Comparison of ENCODE assay signal across 11 cellular contexts in genomic region chr1:39173995-39174380, GRCh38. TPM values are rescaled to one million over a fixed set of nuclear protein-coding genes. Genes with fewer than 3 reads are reported as not detected.
DNase-seq lines count a peak whose midpoint lies in the region; ATAC-seq, FAIRE-seq and TF ChIP-seq lines count a peak whose summit lies in the region.
"Had no signal": no experiment of that assay in that cellular context is flagged by ENCODE, and none has a peak within 500 bp of the region (broad histone marks: within the 10 kb centered on the region; RNA-seq: fewer than 3 reads in every experiment).

No MANE protein-coding gene starts in this region.

- no peak for TF ChIP-seq CTCF in astrocyte (IDR thresholded peaks at IDR 0.05; ENCODE audit: insufficient read depth, low read depth, low read length)
- TF ChIP-seq CTCF in heart left ventricle (IDR thresholded peaks at IDR 0.05), result no peak
- TF ChIP-seq CTCF in osteocyte (IDR thresholded peaks at IDR 0.05), result no peak

- H3K4me1 Mint-ChIP-seq in astrocyte (ENCODE audit: low read depth, unreplicated experiment) (peaks cover 87% of the 10 kb centered on the region), osteocyte (ENCODE audit: unreplicated experiment) (peaks cover 87% of the 10 kb centered on the region)

- no peaks in the 10 kb centered on the region for H3K9me3 Mint-ChIP-seq in astrocyte (ENCODE audit: unreplicated experiment)
- H3K9me3 Mint-ChIP-seq in osteocyte (ENCODE audit: unreplicated experiment), result no peaks in the 10 kb centered on the region
- H3K9me3 Mint-ChIP-seq: effector memory CD8-positive, alpha-beta T cell had no signal

- H3K27me3 ChIP-seq in astrocyte (ENCODE audit: insufficient read depth, low read length) (no peaks in the 10 kb centered on the region), heart left ventricle (no peaks in the 10 kb centered on the region), aorta (ENCODE audit: control insufficient read depth in 1 of 2, insufficient read depth in 2 of 2, low read length in 1 of 2) (no peaks in the 10 kb centered on the region)

- H3K27ac ChIP-seq in astrocyte (ENCODE audit: low read depth, low read length), result peak overlapping the region; percentile 14
- peak overlapping the region in 10 of 12 donors; percentile 1 to 79 (median 58) for H3K27ac ChIP-seq in heart left ventricle
- H3K27ac ChIP-seq in aorta (ENCODE audit: low read depth in 1 of 2, low read length in 2 of 2), result peak overlapping the region; percentile 79 to 93

- no peak for FAIRE-seq in astrocyte (lab: Jason Lieb, UNC)
- FAIRE-seq: islet of Langerhans had no signal

- H3K36me3 ChIP-seq in astrocyte (ENCODE audit: insufficient read depth, low read length), result no peaks in the 10 kb centered on the region
- no peaks in the 10 kb centered on the region for H3K36me3 ChIP-seq in heart left ventricle
- H3K36me3 ChIP-seq in aorta (ENCODE audit: control insufficient read depth in 1 of 2, insufficient read depth in 2 of 2, low read length in 1 of 2), result no peaks in the 10 kb centered on the region

- H3K27me3 Mint-ChIP-seq in astrocyte (ENCODE audit: low read depth, unreplicated experiment), result no peaks in the 10 kb centered on the region
- no peaks in the 10 kb centered on the region for H3K27me3 Mint-ChIP-seq in osteocyte (ENCODE audit: unreplicated experiment)
- H3K27me3 Mint-ChIP-seq: effector memory CD8-positive, alpha-beta T cell had no signal

- H3K4me1 ChIP-seq in astrocyte (ENCODE audit: insufficient read depth, low read length) (peaks cover 46% of the 10 kb centered on the region), heart left ventricle (peaks cover 9 to 70% (median 46%) of the 10 kb centered on the region in 12 donors), aorta (ENCODE audit: control insufficient read depth in 1 of 2, insufficient read depth in 2 of 2, low read length in 2 of 2) (peaks cover 9 to 13% of the 10 kb centered on the region in 2 donors)

- intact Hi-C loops in heart left ventricle (cut with DNase I) (loop anchor here in 2 of 10 donors (5.0 kb wide), 2 partner anchors 37 to 47 kb away; no protein-coding TSS in a partner anchor), aorta (cut with DNase I) (loop anchor here in 1 of 2 donors (5.0 kb wide), 1 partner anchor 67 kb away; no protein-coding TSS in a partner anchor)

- H3K27ac Mint-ChIP-seq in astrocyte (ENCODE audit: unreplicated experiment) (peak overlapping the region; percentile 93), osteocyte (ENCODE audit: unreplicated experiment) (peak overlapping the region; percentile 95)
- H3K27ac Mint-ChIP-seq: effector memory CD8-positive, alpha-beta T cell had no signal

- no peak overlapping the region for H2AFZ ChIP-seq in astrocyte (ENCODE audit: low read depth, low read length)

- ATAC-seq in heart left ventricle, result peak in 3 of 4 donors; percentile 31 to 67 (median 50)
- peak; percentile 48 for ATAC-seq in aorta (ENCODE audit: low FRiP score)
- no peak for ATAC-seq in GM18505 (IDR thresholded peaks at IDR 0.05; ENCODE audit: unreplicated experiment)
- ATAC-seq: effector memory CD8-positive, alpha-beta T cell had no signal

- peaks cover 33% of the 10 kb centered on the region for H4K20me1 ChIP-seq in astrocyte (ENCODE audit: insufficient read depth, low read length)

- WGBS in heart left ventricle, 4 donors, result 48 to 63% (median 60%) methylated on average over 2 of the region's 2 CpGs
- 5 to 6% methylated on average over 2 of the region's 2 CpGs for WGBS in aorta, 2 donors

- peak overlapping the region; percentile 50 for H3K4me3 Mint-ChIP-seq in astrocyte (ENCODE audit: unreplicated experiment)
- peak overlapping the region; percentile 7 for H3K4me3 Mint-ChIP-seq in osteocyte (ENCODE audit: unreplicated experiment)
- H3K4me3 Mint-ChIP-seq: effector memory CD8-positive, alpha-beta T cell had no signal

- peak overlapping the region; percentile 42 for H3K9ac ChIP-seq in astrocyte (ENCODE audit: low read length)

- H3K9me3 ChIP-seq in astrocyte (ENCODE audit: insufficient read depth, low read depth, low read length) (no peaks in the 10 kb centered on the region), heart left ventricle (no peaks in the 10 kb centered on the region), aorta (ENCODE audit: control insufficient read depth, low read length) (no peaks in the 10 kb centered on the region)

- peaks cover 87% of the 10 kb centered on the region for H3K79me2 ChIP-seq in astrocyte (ENCODE audit: insufficient read depth, low read length)

- H3K36me3 Mint-ChIP-seq in astrocyte (ENCODE audit: low read depth, unreplicated experiment), result peaks cover 3% of the 10 kb centered on the region
- H3K36me3 Mint-ChIP-seq in osteocyte (ENCODE audit: unreplicated experiment), result no peaks in the 10 kb centered on the region

- H3K4me3 ChIP-seq in astrocyte (ENCODE audit: insufficient read depth, low read depth, low read length) (no peak overlapping the region), heart left ventricle (no peak overlapping the region), aorta (ENCODE audit: low read length in 2 of 2) (no peak overlapping the region)

- H3K4me2 ChIP-seq in astrocyte (ENCODE audit: low read length), result peak overlapping the region; percentile 56

- TF ChIP-seq POLR2A in heart left ventricle (IDR thresholded peaks at IDR 0.05) (no peak), GM18505 (IDR thresholded peaks at IDR 0.05; ENCODE audit: borderline replicate concordance, extremely low read depth, insufficient read depth, insufficient read length) (no peak)

- DNase-seq in astrocyte (ENCODE audit: low read depth) (no peak), heart left ventricle (no peak), osteocyte (ENCODE audit: extremely low spot score, unreplicated experiment) (no peak), aorta (no peak), glomerular visceral epithelial cell (ENCODE audit: extremely low spot score) (no peak)
- DNase-seq in activated CD4-positive, alpha-beta T cell treated with anti-CD3 and anti-CD28 coated beads for 4 hours, result no peak
- DNase-seq: activated gamma-delta T cell; effector memory CD8-positive, alpha-beta T cell; RPMI8226 had no signal

RNA-seq across cellular contexts. Expression of gene MACF1, which starts 30.5 kb away (rescaled TPM):
- total RNA-seq in astrocyte, result 592 and 694 TPM in 2 replicates
- 100 to 1,000 TPM; 183 to 436 (median 290) TPM for total RNA-seq in heart left ventricle
- 100 to 1,000 TPM; 102 to 120 TPM for polyA plus RNA-seq in heart left ventricle
- 431 and 452 TPM in 2 replicates for total RNA-seq in osteocyte
- total RNA-seq in aorta, result 100 to 1,000 TPM; 613 to 785 TPM
- polyA plus RNA-seq in aorta, result 100 to 1,000 TPM in 1 of 2 donors, 10 to 100 TPM in 1; 38.9 to 159 TPM

Comparison
In these comparisons a context has a peak if more than half of its experiments do, and no peak if none do; other contexts are left out.
1. H3K27ac ChIP-seq: peak in every context shown above with its lines; median percentile 86 in aorta; 58 in heart left ventricle; 14 in astrocyte.